20 cellular contexts compared by ENCODE assay signal in the genomic region with DNA sequence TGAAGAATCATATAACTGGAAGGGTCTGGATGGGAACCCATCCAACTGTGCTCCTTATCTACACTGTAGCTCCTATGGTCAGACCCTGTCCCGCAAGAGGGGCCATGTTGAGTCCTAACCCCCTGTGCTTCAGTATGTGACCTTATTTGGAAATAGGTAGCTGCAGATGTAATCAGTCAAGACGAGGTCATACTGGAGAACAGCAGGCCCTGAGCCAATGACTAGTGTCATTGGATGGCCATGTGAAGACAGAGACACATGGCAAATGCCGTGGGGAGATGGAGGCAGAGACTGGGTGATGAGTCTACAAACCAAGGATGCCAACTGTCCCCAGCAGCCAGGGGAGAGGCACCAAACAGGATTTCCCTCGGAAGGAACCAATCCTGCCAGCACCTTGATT.
"Had no signal": no experiment of that assay in that cellular context is flagged by ENCODE, and none has a peak within 500 bp of the region (broad histone marks: within the 10 kb centered on the region; RNA-seq: fewer than 3 reads in every experiment).

No MANE protein-coding gene starts in this region.

- H3K4me1 ChIP-seq: right lobe of liver, spleen had no signal

- H3K4me1 Mint-ChIP-seq: natural killer cell had no signal

- H3K9me3 Mint-ChIP-seq: natural killer cell; T-helper 2 cell treated with Interferon-gamma antibody and Interleukin-4, amounts not matched to agents 5 μg/mL and 100 μg/mL, for 36 hours had no signal

- H3K4me3 Mint-ChIP-seq: natural killer cell; T-helper 2 cell treated with Interferon-gamma antibody and Interleukin-4, amounts not matched to agents 5 μg/mL and 100 μg/mL, for 36 hours had no signal

- H3K9me3 ChIP-seq: esophagus muscularis mucosa, heart left ventricle, mucosa of descending colon, psoas muscle, right lobe of liver, spleen, transverse colon had no signal

- H3K27me3 ChIP-seq: esophagus muscularis mucosa, heart left ventricle, right lobe of liver, spleen, transverse colon had no signal

- H3K36me3 ChIP-seq: right lobe of liver had no signal

- H3K4me3 ChIP-seq: esophagus muscularis mucosa, heart left ventricle, lung, mucosa of descending colon, psoas muscle, right lobe of liver, spleen, transverse colon had no signal

- H3K27ac ChIP-seq: esophagus muscularis mucosa, heart left ventricle, psoas muscle, right lobe of liver, spleen, transverse colon had no signal

- DNase-seq: activated CD4-positive, alpha-beta T cell treated with anti-CD3 and anti-CD28 coated beads, Interleukin-2, amount 50 U/mL, for 4 hours; activated CD8-positive, alpha-beta memory T cell treated with anti-CD3 and anti-CD28 coated beads, Interleukin-2, amount 50 U/mL, for 48 hours; aorta; foreskin melanocyte; heart left ventricle; left colon; mucosa of descending colon; natural killer cell; occipital lobe; psoas muscle; right lobe of liver; spleen; stimulated activated CD4-positive, alpha-beta T cell treated with anti-CD3 and anti-CD28 coated beads, Interleukin-1b, Interleukin-23, amount 100 ng/mL, for 48 hours; stimulated activated naive CD4-positive, alpha-beta T cell; substantia nigra; transverse colon had no signal

- H3K27ac Mint-ChIP-seq: natural killer cell; T-helper 2 cell treated with Interferon-gamma antibody and Interleukin-4, amounts not matched to agents 5 μg/mL and 100 μg/mL, for 36 hours had no signal

- H3K36me3 Mint-ChIP-seq: natural killer cell had no signal

- FAIRE-seq: endometrium had no signal
